ENCODE assay signal across 29 cellular contexts in the genomic region with DNA sequence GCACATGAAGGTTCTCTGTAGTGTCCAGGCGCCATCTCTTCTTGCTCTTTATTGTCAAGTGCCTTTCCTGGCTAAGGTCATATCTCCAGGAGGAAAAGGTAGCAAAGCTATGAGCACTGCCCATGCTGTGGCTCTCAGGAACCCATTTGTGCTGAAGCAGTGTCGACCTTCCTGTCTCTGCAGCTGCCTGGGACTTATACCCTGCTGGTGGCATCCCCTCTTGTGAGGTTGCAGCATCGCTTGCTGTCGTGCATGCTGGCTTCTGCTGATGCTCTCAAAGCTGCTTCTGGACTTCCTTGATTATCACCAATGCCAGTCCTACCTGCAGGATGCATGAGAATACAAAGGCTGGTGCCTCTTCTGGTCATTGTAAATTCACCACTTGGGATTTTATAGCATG.
"Had no signal": no experiment of that assay in that cellular context is flagged by ENCODE, and none has a peak within 500 bp of the region (broad histone marks: within the 10 kb centered on the region; RNA-seq: fewer than 3 reads in every experiment).

No MANE protein-coding gene starts in this region.

- DNase-seq: activated CD4-positive, alpha-beta memory T cell treated with anti-CD3 and anti-CD28 coated beads for 36 hours; activated CD4-positive, alpha-beta T cell treated with anti-CD3 and anti-CD28 coated beads for 36 hours; activated CD4-positive, alpha-beta T cell treated with anti-CD3 and anti-CD28 coated beads, Interleukin-2, amount 10 ng/mL, durations not matched to agents 24 days and 14 days; activated CD4-positive, CD25-positive, alpha-beta regulatory T cell; activated CD4-positive, CD25-positive, alpha-beta regulatory T cell treated with anti-CD3 and anti-CD28 coated beads, Interleukin-2, amount 50 U/mL, for 72 hours; activated CD8-positive, alpha-beta memory T cell treated with anti-CD3 and anti-CD28 coated beads, Interleukin-2, amount 10 ng/mL, durations not matched to agents 7 days and 5 days; activated CD8-positive, alpha-beta memory T cell treated with anti-CD3 and anti-CD28 coated beads, Interleukin-2, amount 50 U/mL, for 4 hours; activated CD8-positive, alpha-beta T cell treated with anti-CD3 and anti-CD28 coated beads, Interleukin-2, amount 10 ng/mL, durations not matched to agents 7 days and 5 days; activated effector memory CD4-positive, alpha-beta T cell treated with anti-CD3 and anti-CD28 coated beads, Interleukin-2, amount 50 U/mL, for 16 hours; activated naive CD4-positive, alpha-beta T cell treated with anti-CD3 and anti-CD28 coated beads for 36 hours; activated naive CD8-positive, alpha-beta T cell treated with anti-CD3 and anti-CD28 coated beads for 36 hours; activated naive CD8-positive, alpha-beta T cell treated with anti-CD3 and anti-CD28 coated beads, Interleukin-2, amount 50 U/mL, for 24 hours; activated T-cell treated with anti-CD3 and anti-CD28 coated beads, Interleukin-2, amount 50 U/mL, for 1 hour; activated T-cell treated with anti-CD3 and anti-CD28 coated beads, Interleukin-2, amount 50 U/mL, for 48 hours; adrenal gland; amygdala; aorta; body of pancreas; caudate nucleus; colonic mucosa; effector CD8-positive, alpha-beta T cell; foreskin keratinocyte; gastrocnemius medialis; glutamatergic neuron; T-helper 2 cell had no signal

- H3K36me3 ChIP-seq: adrenal gland, colonic mucosa, gastrocnemius medialis had no signal

- H3K4me3 ChIP-seq: adrenal gland, body of pancreas, colonic mucosa, gastrocnemius medialis had no signal

- H3K4me3 Mint-ChIP-seq: activated CD4-positive, alpha-beta memory T cell treated with anti-CD3 and anti-CD28 coated beads for 36 hours; activated CD4-positive, alpha-beta T cell treated with anti-CD3 and anti-CD28 coated beads for 36 hours; activated CD4-positive, alpha-beta T cell treated with anti-CD3 and anti-CD28 coated beads, Interleukin-2, amount 10 ng/mL, durations not matched to agents 24 days and 14 days; activated CD8-positive, alpha-beta memory T cell treated with anti-CD3 and anti-CD28 coated beads, Interleukin-2, amount 10 ng/mL, durations not matched to agents 7 days and 5 days; activated CD8-positive, alpha-beta T cell treated with anti-CD3 and anti-CD28 coated beads, Interleukin-2, amount 10 ng/mL, durations not matched to agents 7 days and 5 days; activated naive CD4-positive, alpha-beta T cell treated with anti-CD3 and anti-CD28 coated beads for 36 hours; activated naive CD4-positive, alpha-beta T cell treated with anti-CD3 and anti-CD28 coated beads, Interleukin-2, amount 50 U/mL, for 24 hours; activated naive CD8-positive, alpha-beta T cell treated with anti-CD3 and anti-CD28 coated beads for 36 hours; activated naive CD8-positive, alpha-beta T cell treated with anti-CD3 and anti-CD28 coated beads, Interleukin-2, amount 50 U/mL, for 24 hours; activated T-helper 1 cell treated with anti-CD3 and anti-CD28 coated beads, Interleukin-12 subunit alpha, Interleukin-12 subunit beta, Interleukin-2, Interleukin-4 antibody, amounts not matched to agents 30 ng/mL and 10 ng/mL and 1 ng/mL, durations not matched to agents 14 hours and 24 hours and 36 hours had no signal

- H3K27ac Mint-ChIP-seq: activated CD4-positive, alpha-beta memory T cell treated with anti-CD3 and anti-CD28 coated beads for 36 hours; activated CD4-positive, alpha-beta T cell treated with anti-CD3 and anti-CD28 coated beads for 36 hours; activated CD4-positive, alpha-beta T cell treated with anti-CD3 and anti-CD28 coated beads, Interleukin-2, amount 10 ng/mL, durations not matched to agents 24 days and 14 days; activated CD8-positive, alpha-beta memory T cell treated with anti-CD3 and anti-CD28 coated beads, Interleukin-2, amount 10 ng/mL, durations not matched to agents 7 days and 5 days; activated CD8-positive, alpha-beta T cell treated with anti-CD3 and anti-CD28 coated beads, Interleukin-2, amount 10 ng/mL, durations not matched to agents 7 days and 5 days; activated naive CD4-positive, alpha-beta T cell treated with anti-CD3 and anti-CD28 coated beads for 36 hours; activated naive CD4-positive, alpha-beta T cell treated with anti-CD3 and anti-CD28 coated beads, Interleukin-2, amount 50 U/mL, for 24 hours; activated naive CD8-positive, alpha-beta T cell treated with anti-CD3 and anti-CD28 coated beads for 36 hours; activated naive CD8-positive, alpha-beta T cell treated with anti-CD3 and anti-CD28 coated beads, Interleukin-2, amount 50 U/mL, for 24 hours; activated T-helper 1 cell treated with anti-CD3 and anti-CD28 coated beads, Interleukin-12 subunit alpha, Interleukin-12 subunit beta, Interleukin-2, Interleukin-4 antibody, amounts not matched to agents 30 ng/mL and 10 ng/mL and 1 ng/mL, durations not matched to agents 14 hours and 24 hours and 36 hours; activated T-helper 2 cell treated with anti-CD3 and anti-CD28 coated beads, Interferon-gamma antibody, Interleukin-2, Interleukin-4, amounts not matched to agents 10 μg/mL and 5 μg/mL and 100 μg/mL, durations not matched to agents 14 hours and 24 hours and 36 hours had no signal

- H3K27me3 ChIP-seq: foreskin keratinocyte had no signal

- H3K27ac ChIP-seq: body of pancreas, colonic mucosa, foreskin keratinocyte, gastrocnemius medialis had no signal

- H3K9me3 Mint-ChIP-seq: activated CD4-positive, alpha-beta memory T cell treated with anti-CD3 and anti-CD28 coated beads for 36 hours; activated CD4-positive, alpha-beta T cell treated with anti-CD3 and anti-CD28 coated beads, Interleukin-2, amount 10 ng/mL, durations not matched to agents 24 days and 14 days; activated naive CD4-positive, alpha-beta T cell treated with anti-CD3 and anti-CD28 coated beads for 36 hours; activated naive CD4-positive, alpha-beta T cell treated with anti-CD3 and anti-CD28 coated beads, Interleukin-2, amount 50 U/mL, for 24 hours; activated naive CD8-positive, alpha-beta T cell treated with anti-CD3 and anti-CD28 coated beads for 36 hours; activated naive CD8-positive, alpha-beta T cell treated with anti-CD3 and anti-CD28 coated beads, Interleukin-2, amount 50 U/mL, for 24 hours; activated T-helper 1 cell treated with anti-CD3 and anti-CD28 coated beads, Interleukin-12 subunit alpha, Interleukin-12 subunit beta, Interleukin-2, Interleukin-4 antibody, amounts not matched to agents 30 ng/mL and 10 ng/mL and 1 ng/mL, durations not matched to agents 14 hours and 24 hours and 36 hours; activated T-helper 2 cell treated with anti-CD3 and anti-CD28 coated beads, Interferon-gamma antibody, Interleukin-2, Interleukin-4, amounts not matched to agents 10 μg/mL and 5 μg/mL and 100 μg/mL, durations not matched to agents 14 hours and 24 hours and 36 hours had no signal

- H3K27me3 Mint-ChIP-seq: activated naive CD4-positive, alpha-beta T cell treated with anti-CD3 and anti-CD28 coated beads, Interleukin-2, amount 50 U/mL, for 24 hours; activated naive CD8-positive, alpha-beta T cell treated with anti-CD3 and anti-CD28 coated beads for 36 hours; activated naive CD8-positive, alpha-beta T cell treated with anti-CD3 and anti-CD28 coated beads, Interleukin-2, amount 50 U/mL, for 24 hours had no signal

- H3K4me1 ChIP-seq: colonic mucosa, foreskin keratinocyte, gastrocnemius medialis had no signal

- H3K9me3 ChIP-seq: adrenal gland, body of pancreas, colonic mucosa, gastrocnemius medialis had no signal

- H3K36me3 Mint-ChIP-seq: activated CD4-positive, alpha-beta memory T cell treated with anti-CD3 and anti-CD28 coated beads for 36 hours; activated CD8-positive, alpha-beta memory T cell treated with anti-CD3 and anti-CD28 coated beads, Interleukin-2, amount 10 ng/mL, durations not matched to agents 7 days and 5 days; activated naive CD4-positive, alpha-beta T cell treated with anti-CD3 and anti-CD28 coated beads, Interleukin-2, amount 50 U/mL, for 24 hours; activated naive CD8-positive, alpha-beta T cell treated with anti-CD3 and anti-CD28 coated beads for 36 hours had no signal

- ATAC-seq: activated CD4-positive, alpha-beta T cell treated with anti-CD3 and anti-CD28 coated beads for 36 hours; activated CD8-positive, alpha-beta memory T cell treated with anti-CD3 and anti-CD28 coated beads, Interleukin-2, amount 10 ng/mL, durations not matched to agents 7 days and 5 days; activated CD8-positive, alpha-beta T cell treated with anti-CD3 and anti-CD28 coated beads, Interleukin-2, amount 10 ng/mL, durations not matched to agents 7 days and 5 days; activated naive CD8-positive, alpha-beta T cell treated with anti-CD3 and anti-CD28 coated beads, Interleukin-2, amount 50 U/mL, for 24 hours; body of pancreas; esophagus mucosa; foreskin keratinocyte; gastrocnemius medialis had no signal
